In genomic region chr5:141742866-141743651, GRCh38 we compare ENCODE assay signal across 10 cellular contexts.
DNase-seq lines count a peak whose midpoint lies in the region; ATAC-seq and TF ChIP-seq lines count a peak whose summit lies in the region.
"Had no signal": no experiment of that assay in that cellular context is flagged by ENCODE, and none has a peak within 500 bp of the region (broad histone marks: within the 10 kb centered on the region; RNA-seq: fewer than 3 reads in every experiment).

No MANE protein-coding gene starts in this region.

- H3K4me2 ChIP-seq in mesenchymal stem cell (ENCODE audit: low read length, poor library complexity, severe bottlenecking), result no peak overlapping the region

- DNase-seq in GM12865 (ENCODE audit: low read depth), result peak; percentile 14
- peak; percentile 28 for DNase-seq in MG63
- peak; percentile 27 for DNase-seq in astrocyte of the spinal cord (ENCODE audit: low read depth, low spot score)
- peak; percentile 43 for DNase-seq in mesenchymal stem cell
- DNase-seq in globus pallidus (ENCODE audit: low spot score), result no peak
- DNase-seq in NCI-H1105 (lab: John Stamatoyannopoulos, UW), result no peak
- DNase-seq in SKM-1 treated with dmso at 0.1 percent for 144 hours (lab: John Stamatoyannopoulos, UW; ENCODE audit: unreplicated experiment), result no peak
- DNase-seq: T-helper 1 cell had no signal

- H2AK5ac ChIP-seq in mesenchymal stem cell (ENCODE audit: low read length, severe bottlenecking), result no peak overlapping the region

- H3K27ac ChIP-seq in mesenchymal stem cell (ENCODE audit: low read length, poor library complexity, severe bottlenecking), result no peak overlapping the region

- no peak overlapping the region for H3K23ac ChIP-seq in mesenchymal stem cell (ENCODE audit: low read length in 2 of 2)

- H3K27me3 ChIP-seq in MG63 (peaks cover 12% of the 10 kb centered on the region), mesenchymal stem cell (ENCODE audit: control insufficient read depth in 1 of 2, insufficient read depth in 1 of 2, low read length in 2 of 2) (peaks cover 59 to 85% of the 10 kb centered on the region in 2 experiments)

- H3K4ac ChIP-seq in mesenchymal stem cell (ENCODE audit: low read depth in 1 of 2, low read length in 2 of 2), result no peak overlapping the region

- H2AFZ ChIP-seq in mesenchymal stem cell (ENCODE audit: low read depth, low read length), result no peak overlapping the region

- no peak overlapping the region for H4K8ac ChIP-seq in mesenchymal stem cell (ENCODE audit: low read length)

- H3K9ac ChIP-seq in mesenchymal stem cell (ENCODE audit: low read length), result no peak overlapping the region

- H3K9me3 ChIP-seq in MG63 (no peaks in the 10 kb centered on the region), mesenchymal stem cell (ENCODE audit: control insufficient read depth, low read length) (no peaks in the 10 kb centered on the region)

- H3K14ac ChIP-seq in mesenchymal stem cell (ENCODE audit: low read length in 2 of 2), result no peak overlapping the region

- no peak for ATAC-seq in activated CD4-positive, CD25-positive, alpha-beta regulatory T cell treated with anti-CD3 and anti-CD28 coated beads, Interleukin-2, amount 50 U/mL, for 24 hours
- ATAC-seq: naive thymus-derived CD4-positive, alpha-beta T cell had no signal

- H4K91ac ChIP-seq in mesenchymal stem cell (ENCODE audit: low read length), result no peak overlapping the region

- no peak overlapping the region for H2BK12ac ChIP-seq in mesenchymal stem cell (ENCODE audit: low read length in 2 of 2)

- no peak overlapping the region for H2BK5ac ChIP-seq in mesenchymal stem cell (ENCODE audit: low read depth, low read length, poor library complexity, severe bottlenecking)

- H2BK120ac ChIP-seq in mesenchymal stem cell (ENCODE audit: low read depth, low read length), result no peak overlapping the region

- H3K4me3 ChIP-seq in GM12865 (ENCODE audit: low read depth, low read length), result no peak overlapping the region
- no peak overlapping the region for H3K4me3 ChIP-seq in MG63
- H3K4me3 ChIP-seq in astrocyte of the spinal cord (ENCODE audit: low read depth, low read length), result no peak overlapping the region
- H3K4me3 ChIP-seq in mesenchymal stem cell (ENCODE audit: insufficient read depth in 1 of 2, low read depth in 1 of 2, low read length in 2 of 2), result peak overlapping the region in 1 of 2 experiments; percentile 24

- H3K36me3 ChIP-seq in MG63, result no peaks in the 10 kb centered on the region
- H3K36me3 ChIP-seq in mesenchymal stem cell (ENCODE audit: control insufficient read depth in 1 of 2, insufficient read depth in 2 of 2, low read depth in 1 of 2, low read length in 2 of 2), result no peaks in the 10 kb centered on the region

- in situ Hi-C loops in astrocyte of the spinal cord (cut with HindIII; ENCODE audit: low sequenced_read_pairs), result no loop called here

- no peaks in the 10 kb centered on the region for H3K79me1 ChIP-seq in mesenchymal stem cell (replicated peaks; ENCODE audit: low read length, poor library complexity, severe bottlenecking)

- no peak overlapping the region for H2BK15ac ChIP-seq in mesenchymal stem cell (ENCODE audit: low read depth, poor library complexity, severe bottlenecking)

- H3K18ac ChIP-seq in mesenchymal stem cell (ENCODE audit: low read depth in 1 of 2, low read length in 2 of 2), result no peak overlapping the region

- no peak for TF ChIP-seq CTCF in GM12865 (IDR thresholded peaks at IDR 0.05; ENCODE audit: insufficient read depth, low read depth, low read length, missing control alignments)
- TF ChIP-seq CTCF in astrocyte of the spinal cord (IDR thresholded peaks at IDR 0.05; ENCODE audit: low read depth, low read length), result no peak

- H3K4me1 ChIP-seq in mesenchymal stem cell (ENCODE audit: control insufficient read depth, insufficient read depth, low read depth, low read length), result peaks cover 5% of the 10 kb centered on the region

- WGBS in mesenchymal stem cell, result 20% methylated on average over 14 of the region's 15 CpGs

Comparison
In these comparisons a context has a peak if more than half of its experiments do, and no peak if none do; other contexts are left out.
1. DNase-seq: peak in GM12865 (single experiment), MG63 (single experiment), astrocyte of the spinal cord (single experiment) and mesenchymal stem cell (single experiment); none in globus pallidus (single experiment), NCI-H1105 (single experiment) and SKM-1 treated with dmso at 0.1 percent for 144 hours (single experiment).